Comparison of ENCODE assay signal across 12 cellular contexts in the genomic region with DNA sequence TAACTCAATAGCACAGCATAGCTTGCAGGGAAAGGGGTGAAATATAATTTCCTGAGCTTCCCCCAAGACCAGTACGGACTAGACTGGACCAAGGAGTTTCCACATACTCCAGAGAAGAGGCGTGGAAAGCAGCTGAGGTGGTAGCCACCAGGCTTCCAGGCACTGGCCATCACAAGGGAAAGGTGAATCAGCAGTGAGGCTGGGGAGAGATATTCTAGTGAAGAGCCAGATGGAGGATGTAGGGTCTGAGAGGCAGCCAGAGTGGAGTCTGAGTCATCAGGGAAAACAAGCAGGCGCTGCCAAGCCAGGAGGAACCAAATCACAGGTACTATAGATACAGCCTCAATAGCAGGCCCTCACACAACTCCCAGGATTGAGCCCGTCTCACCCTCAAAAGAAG. TPM values are rescaled to one million over a fixed set of nuclear protein-coding genes. Genes with fewer than 3 reads are reported as not detected.
DNase-seq lines count a peak whose midpoint lies in the region; ATAC-seq and TF ChIP-seq lines count a peak whose summit lies in the region.
"Had no signal": no experiment of that assay in that cellular context is flagged by ENCODE, and none has a peak within 500 bp of the region (broad histone marks: within the 10 kb centered on the region; RNA-seq: fewer than 3 reads in every experiment).

No MANE protein-coding gene starts in this region.

- peak overlapping the region in 1 of 2 donors; percentile 57 for H3K27ac Mint-ChIP-seq in activated naive CD4-positive, alpha-beta T cell treated with anti-CD3 and anti-CD28 coated beads, Interleukin-2, amount 50 U/mL, for 72 hours
- H3K27ac Mint-ChIP-seq: dendritic cell treated with granulocyte-macrophage colony-stimulating factor and Interleukin-4, amounts not matched to agents 40 ng/mL and 50 ng/mL, for 4 days had no signal

- no peaks in the 10 kb centered on the region for H3K4me1 ChIP-seq in vagina

- peak; percentile 70 to 82 for ATAC-seq in activated naive CD4-positive, alpha-beta T cell treated with anti-CD3 and anti-CD28 coated beads, Interleukin-2, amount 50 U/mL, for 72 hours
- ATAC-seq in GM19328 (IDR thresholded peaks at IDR 0.05; ENCODE audit: unreplicated experiment) (no peak), HG02610 (IDR thresholded peaks at IDR 0.05; ENCODE audit: unreplicated experiment) (no peak)

- no peak for DNase-seq in activated naive CD4-positive, alpha-beta T cell treated with anti-CD3 and anti-CD28 coated beads, Interleukin-2, amount 50 U/mL, for 72 hours (ENCODE audit: low spot score in 2 of 2)
- DNase-seq in activated naive CD4-positive, alpha-beta T cell treated with anti-CD3 and anti-CD28 coated beads, Interleukin-2, amount 50 U/mL, for 16 hours, result no peak
- peak; percentile 41 for DNase-seq in RKO (ENCODE audit: low spot score)
- DNase-seq in fibroblast of pulmonary artery (ENCODE audit: low read depth), result peak; percentile 87
- DNase-seq in stromal cell of bone marrow (ENCODE audit: low read depth), result peak; percentile 33
- DNase-seq in vagina (ENCODE audit: extremely low spot score in 2 of 2), result no peak
- DNase-seq: KG1; Peyer's patch; stimulated activated CD4-positive, alpha-beta T cell treated with anti-CD3 and anti-CD28 coated beads, Interleukin-1b, Interleukin-23, amount 100 ng/mL, for 48 hours had no signal

- H3K9me3 ChIP-seq in vagina, result no peaks in the 10 kb centered on the region
- H3K9me3 ChIP-seq: Peyer's patch had no signal

- no peak overlapping the region for H3K27ac ChIP-seq in vagina
- H3K27ac ChIP-seq: Peyer's patch had no signal

- no peaks in the 10 kb centered on the region for H3K27me3 ChIP-seq in vagina
- H3K27me3 ChIP-seq: Peyer's patch had no signal

- no peak for TF ChIP-seq POLR2A in vagina (IDR thresholded peaks at IDR 0.05)

- H3K4me3 ChIP-seq in fibroblast of pulmonary artery (replicated peaks; ENCODE audit: low read depth, low read length), result no peak overlapping the region
- H3K4me3 ChIP-seq in vagina, result no peak overlapping the region
- H3K4me3 ChIP-seq: Peyer's patch had no signal

- no peaks in the 10 kb centered on the region for H3K36me3 Mint-ChIP-seq in activated naive CD4-positive, alpha-beta T cell treated with anti-CD3 and anti-CD28 coated beads, Interleukin-2, amount 50 U/mL, for 72 hours

- TF ChIP-seq CTCF in fibroblast of pulmonary artery (IDR thresholded peaks at IDR 0.05; ENCODE audit: low read length, missing control alignments), result no peak
- TF ChIP-seq CTCF in vagina (IDR thresholded peaks at IDR 0.05), result no peak

- no peaks in the 10 kb centered on the region for H3K36me3 ChIP-seq in vagina
- H3K36me3 ChIP-seq: Peyer's patch had no signal

- intact Hi-C loops in vagina (cut with DNase I), result no loop called here

- H3K9me3 Mint-ChIP-seq in activated naive CD4-positive, alpha-beta T cell treated with anti-CD3 and anti-CD28 coated beads, Interleukin-2, amount 50 U/mL, for 72 hours, result no peaks in the 10 kb centered on the region

RNA-seq across cellular contexts. Expression of a gene that starts 9.6 kb away (rescaled TPM):
- 10 to 100 TPM; 27.1 to 31.1 TPM for total RNA-seq in activated naive CD4-positive, alpha-beta T cell treated with anti-CD3 and anti-CD28 coated beads, Interleukin-2, amount 50 U/mL, for 72 hours
- total RNA-seq in vagina, result 18.4 TPM

Comparison
In these comparisons a context has a peak if more than half of its experiments do, and no peak if none do; other contexts are left out.
1. ATAC-seq: peak in activated naive CD4-positive, alpha-beta T cell treated with anti-CD3 and anti-CD28 coated beads, Interleukin-2, amount 50 U/mL, for 72 hours (2 of 2); none in GM19328 (single experiment) and HG02610 (single experiment).
2. DNase-seq: peak in RKO (single experiment), fibroblast of pulmonary artery (single experiment) and stromal cell of bone marrow (single experiment); none in activated naive CD4-positive, alpha-beta T cell treated with anti-CD3 and anti-CD28 coated beads, Interleukin-2, amount 50 U/mL, for 72 hours (0 of 2), activated naive CD4-positive, alpha-beta T cell treated with anti-CD3 and anti-CD28 coated beads, Interleukin-2, amount 50 U/mL, for 16 hours (single experiment) and vagina (0 of 2).